10 cellular contexts compared by ENCODE assay signal in genomic region chrX:104310084-104310483, GRCh38. TPM values are rescaled to one million over a fixed set of nuclear protein-coding genes. Genes with fewer than 3 reads are reported as not detected.
DNase-seq lines count a peak whose midpoint lies in the region; ATAC-seq and TF ChIP-seq lines count a peak whose summit lies in the region.
"Had no signal": no experiment of that assay in that cellular context is flagged by ENCODE, and none has a peak within 500 bp of the region (broad histone marks: within the 10 kb centered on the region; RNA-seq: fewer than 3 reads in every experiment).

No MANE protein-coding gene starts in this region.

- ATAC-seq in DND-41 (ENCODE audit: insufficient read depth, low read depth) (no peak), GM18870 (IDR thresholded peaks at IDR 0.05; ENCODE audit: unreplicated experiment) (no peak)
- ATAC-seq: gastroesophageal sphincter had no signal

- no peak overlapping the region for H3K4me2 ChIP-seq in DND-41 (ENCODE audit: insufficient read depth, low read length)

- no peaks in the 10 kb centered on the region for H3K9me3 ChIP-seq in DND-41 (ENCODE audit: insufficient read depth, low read length, severe bottlenecking)
- H3K9me3 ChIP-seq: gastroesophageal sphincter had no signal

- H3K4me3 ChIP-seq in DND-41 (ENCODE audit: low read depth in 1 of 2, low read length in 2 of 2), result no peak overlapping the region

- no peak overlapping the region for H2AFZ ChIP-seq in DND-41 (ENCODE audit: low read depth, low read length)

- H3K79me2 ChIP-seq in DND-41 (ENCODE audit: insufficient read depth, low read length), result no peaks in the 10 kb centered on the region

- H3K27ac ChIP-seq in DND-41 (ENCODE audit: low read length), result no peak overlapping the region
- H3K27ac ChIP-seq: gastroesophageal sphincter had no signal

- H3K36me3 ChIP-seq in DND-41 (ENCODE audit: insufficient read depth, low read length), result no peaks in the 10 kb centered on the region
- H3K36me3 ChIP-seq: gastroesophageal sphincter had no signal

- no peak for DNase-seq in DND-41
- DNase-seq in NCI-H1694 (lab: John Stamatoyannopoulos, UW), result peak; percentile 17
- peak; percentile 3 for DNase-seq in cerebellum (ENCODE audit: low spot score)
- DNase-seq in myocyte (ENCODE audit: low read depth), result peak; percentile 7
- no peak for DNase-seq in DMS79 (lab: John Stamatoyannopoulos, UW)
- DNase-seq in mesenteric fat pad (ENCODE audit: low spot score), result no peak
- DNase-seq in stimulated activated CD4-positive, alpha-beta T cell treated with anti-CD3 and anti-CD28 coated beads, Interleukin-2, amount 100 ng/mL, for 24 hours, result no peak
- DNase-seq: activated CD4-positive, alpha-beta T cell treated with anti-CD3 and anti-CD28 coated beads, Interleukin-2, amount 50 U/mL, for 1 hour had no signal

- no peaks in the 10 kb centered on the region for H3K27me3 ChIP-seq in DND-41 (ENCODE audit: insufficient read depth, low read length, poor library complexity)
- H3K27me3 ChIP-seq: gastroesophageal sphincter had no signal

- H4K20me1 ChIP-seq in DND-41 (ENCODE audit: insufficient read depth, low read length), result no peaks in the 10 kb centered on the region

- peak; percentile 9 for TF ChIP-seq CTCF in DND-41 (IDR thresholded peaks at IDR 0.05; ENCODE audit: borderline replicate concordance, extremely low read depth, low read length, poor library complexity, severe bottlenecking)

- no peaks in the 10 kb centered on the region for H3K4me1 ChIP-seq in DND-41 (ENCODE audit: insufficient read depth, low read length)
- H3K4me1 ChIP-seq: gastroesophageal sphincter had no signal

- no peak overlapping the region for H3K9ac ChIP-seq in DND-41 (ENCODE audit: low read depth, low read length)

RNA-seq across cellular contexts. Expression of gene ESX1, which starts 55.4 kb away (rescaled TPM):
- total RNA-seq in cerebellum (not detected), myocyte (not detected in 2 replicates), mesenteric fat pad (not detected)
- polyA plus RNA-seq in myocyte (2012), result not detected
- total RNA-seq: gastroesophageal sphincter had no signal

Comparison
In these comparisons a context has a peak if more than half of its experiments do, and no peak if none do; other contexts are left out.
1. DNase-seq: peak in NCI-H1694 (single experiment), cerebellum (single experiment) and myocyte (single experiment); none in DND-41 (single experiment), DMS79 (single experiment), mesenteric fat pad (single experiment) and stimulated activated CD4-positive, alpha-beta T cell treated with anti-CD3 and anti-CD28 coated beads, Interleukin-2, amount 100 ng/mL, for 24 hours (0 of 2).